In genomic region chr19:17337675-17338439, GRCh38 we compare ENCODE assay signal across 6 cellular contexts. TPM values are rescaled to one million over a fixed set of nuclear protein-coding genes. Genes with fewer than 3 reads are reported as not detected.
DNase-seq lines count a peak whose midpoint lies in the region; ATAC-seq lines count a peak whose summit lies in the region.

No MANE protein-coding gene starts in this region.

- no peak overlapping the region for H2BK12ac ChIP-seq in mesenchymal stem cell (ENCODE audit: low read length in 2 of 2)

- CTCF ChIA-PET in activated naive CD4-positive, alpha-beta T cell treated with anti-CD3 and anti-CD28 coated beads for 36 hours (lab: Charles Lee): no interaction called here

- peak overlapping the region in 1 of 2 experiments; percentile 63 for H3K14ac ChIP-seq in mesenchymal stem cell (ENCODE audit: low read length in 2 of 2)

- peak overlapping the region; percentile 95 for H3K4me3 Mint-ChIP-seq in activated T-cell treated with anti-CD3 and anti-CD28 coated beads, Interleukin-2, amount 50 U/mL, for 24 hours
- H3K4me3 Mint-ChIP-seq in activated naive CD4-positive, alpha-beta T cell treated with anti-CD3 and anti-CD28 coated beads for 36 hours: peak overlapping the region; percentile 88

- intact Hi-C loops in activated naive CD4-positive, alpha-beta T cell treated with anti-CD3 and anti-CD28 coated beads for 36 hours (cut with micrococcal nuclease): loop anchor here (1.0 to 10.0 kb wide), 9 partner anchors 29 to 417 kb away; partner anchors contain the start of genes BABAM1, DDA1, FCHO1 and HAUS8

- peak overlapping the region; percentile 83 for H3K9ac ChIP-seq in mesenchymal stem cell (ENCODE audit: low read length)

- H2BK120ac ChIP-seq in mesenchymal stem cell (ENCODE audit: low read depth, low read length): no peak overlapping the region

- ATAC-seq in GM19452 (IDR thresholded peaks at IDR 0.05; ENCODE audit: unreplicated experiment): no peak

- peaks cover 53% of the 10 kb centered on the region for H3K36me3 Mint-ChIP-seq in activated T-cell treated with anti-CD3 and anti-CD28 coated beads, Interleukin-2, amount 50 U/mL, for 24 hours (ENCODE audit: low read depth)
- peaks cover 9% of the 10 kb centered on the region for H3K36me3 Mint-ChIP-seq in activated naive CD4-positive, alpha-beta T cell treated with anti-CD3 and anti-CD28 coated beads for 36 hours (ENCODE audit: low read depth)

- H3K27ac Mint-ChIP-seq in activated T-cell treated with anti-CD3 and anti-CD28 coated beads, Interleukin-2, amount 50 U/mL, for 24 hours: peak overlapping the region; percentile 98
- peak overlapping the region; percentile 93 for H3K27ac Mint-ChIP-seq in activated naive CD4-positive, alpha-beta T cell treated with anti-CD3 and anti-CD28 coated beads for 36 hours

- H3K9me3 ChIP-seq in mesenchymal stem cell (ENCODE audit: control insufficient read depth, low read length): no peaks in the 10 kb centered on the region

- H3K4me3 ChIP-seq in mesenchymal stem cell (ENCODE audit: insufficient read depth in 1 of 2, low read depth in 1 of 2, low read length in 2 of 2): peak overlapping the region; percentile 67 to 98

- H3K27me3 ChIP-seq in mesenchymal stem cell (ENCODE audit: control insufficient read depth in 1 of 2, insufficient read depth in 1 of 2, low read length in 2 of 2): no peaks in the 10 kb centered on the region

- peak overlapping the region; percentile 69 for H3K4me2 ChIP-seq in mesenchymal stem cell (ENCODE audit: low read length, poor library complexity, severe bottlenecking)

- 16% methylated on average over 51 of the region's 52 CpGs for WGBS in mesenchymal stem cell

- no peak overlapping the region for H3K23ac ChIP-seq in mesenchymal stem cell (ENCODE audit: low read length in 2 of 2)

- peak overlapping the region; percentile 1 to 5 for H3K18ac ChIP-seq in mesenchymal stem cell (ENCODE audit: low read depth in 1 of 2, low read length in 2 of 2)

- H3K27me3 Mint-ChIP-seq in activated T-cell treated with anti-CD3 and anti-CD28 coated beads, Interleukin-2, amount 50 U/mL, for 24 hours: no peaks in the 10 kb centered on the region
- no peaks in the 10 kb centered on the region for H3K27me3 Mint-ChIP-seq in activated naive CD4-positive, alpha-beta T cell treated with anti-CD3 and anti-CD28 coated beads for 36 hours (ENCODE audit: low read depth)

- H3K4ac ChIP-seq in mesenchymal stem cell (ENCODE audit: low read depth in 1 of 2, low read length in 2 of 2): peak overlapping the region; percentile 35 to 41

- no peaks in the 10 kb centered on the region for H3K9me3 Mint-ChIP-seq in activated T-cell treated with anti-CD3 and anti-CD28 coated beads, Interleukin-2, amount 50 U/mL, for 24 hours
- no peaks in the 10 kb centered on the region for H3K9me3 Mint-ChIP-seq in activated naive CD4-positive, alpha-beta T cell treated with anti-CD3 and anti-CD28 coated beads for 36 hours

- H3K4me1 ChIP-seq in mesenchymal stem cell (ENCODE audit: control insufficient read depth, insufficient read depth, low read depth, low read length): peaks cover 34% of the 10 kb centered on the region

- H3K4me1 Mint-ChIP-seq in activated T-cell treated with anti-CD3 and anti-CD28 coated beads, Interleukin-2, amount 50 U/mL, for 24 hours (ENCODE audit: low read depth): peaks cover 43% of the 10 kb centered on the region
- peaks cover 28% of the 10 kb centered on the region for H3K4me1 Mint-ChIP-seq in activated naive CD4-positive, alpha-beta T cell treated with anti-CD3 and anti-CD28 coated beads for 36 hours (ENCODE audit: low read depth)

- no peak for DNase-seq in activated T-cell treated with anti-CD3 and anti-CD28 coated beads, Interleukin-2, amount 50 U/mL, for 24 hours
- DNase-seq in activated T-cell treated with anti-CD3 and anti-CD28 coated beads for 4 hours (no peak), mesenchymal stem cell (no peak), NCI-H2029 (lab: John Stamatoyannopoulos, UW) (no peak)
- peak; percentile 39 for DNase-seq in activated naive CD4-positive, alpha-beta T cell treated with anti-CD3 and anti-CD28 coated beads for 36 hours

- H2BK15ac ChIP-seq in mesenchymal stem cell (ENCODE audit: low read depth, poor library complexity, severe bottlenecking): no peak overlapping the region

- H2AK5ac ChIP-seq in mesenchymal stem cell (ENCODE audit: low read length, severe bottlenecking): no peak overlapping the region

- peaks cover 19% of the 10 kb centered on the region for H3K79me1 ChIP-seq in mesenchymal stem cell (replicated peaks; ENCODE audit: low read length, poor library complexity, severe bottlenecking)

- no peak overlapping the region for H2AFZ ChIP-seq in mesenchymal stem cell (ENCODE audit: low read depth, low read length)

- H2BK5ac ChIP-seq in mesenchymal stem cell (ENCODE audit: low read depth, low read length, poor library complexity, severe bottlenecking): no peak overlapping the region

- no peak overlapping the region for H3K27ac ChIP-seq in mesenchymal stem cell (ENCODE audit: low read length, poor library complexity, severe bottlenecking)

- peak overlapping the region; percentile 81 for H4K91ac ChIP-seq in mesenchymal stem cell (ENCODE audit: low read length)

- H3K36me3 ChIP-seq in mesenchymal stem cell (ENCODE audit: control insufficient read depth in 1 of 2, insufficient read depth in 2 of 2, low read depth in 1 of 2, low read length in 2 of 2): peaks cover 11 to 36% of the 10 kb centered on the region in 2 experiments

- peak overlapping the region; percentile 90 for H4K8ac ChIP-seq in mesenchymal stem cell (ENCODE audit: low read length)

RNA-seq across cellular contexts. Expression of gene GTPBP3, which starts 0.5 kb away (rescaled TPM):
- total RNA-seq in activated naive CD4-positive, alpha-beta T cell treated with anti-CD3 and anti-CD28 coated beads for 36 hours: 10 to 100 TPM; 36.8 to 45.7 TPM
- 8.4 TPM for polyA plus RNA-seq in mesenchymal stem cell (2013, experiment 1 of 2)
- 8.6 TPM for polyA plus RNA-seq in mesenchymal stem cell (2013, experiment 2 of 2)

RNA-seq across cellular contexts. Expression of gene ANO8, which starts 3.2 kb away (rescaled TPM):
- total RNA-seq in activated naive CD4-positive, alpha-beta T cell treated with anti-CD3 and anti-CD28 coated beads for 36 hours: 1 to 10 TPM; 3.4 to 3.8 TPM
- 5.5 TPM for polyA plus RNA-seq in mesenchymal stem cell (2013, experiment 1 of 2)
- 5.3 TPM for polyA plus RNA-seq in mesenchymal stem cell (2013, experiment 2 of 2)

RNA-seq across cellular contexts. Expression of gene DDA1, which starts 28.5 kb away (rescaled TPM):
- total RNA-seq in activated naive CD4-positive, alpha-beta T cell treated with anti-CD3 and anti-CD28 coated beads for 36 hours: 10 to 100 TPM; 26.2 to 28.6 TPM
- polyA plus RNA-seq in mesenchymal stem cell (2013, experiment 1 of 2): 151 TPM
- 152 TPM for polyA plus RNA-seq in mesenchymal stem cell (2013, experiment 2 of 2)

RNA-seq across cellular contexts. Expression of gene MRPL34, which starts 32.2 kb away (rescaled TPM):
- 10 to 100 TPM; 84.2 to 92.2 TPM for total RNA-seq in activated naive CD4-positive, alpha-beta T cell treated with anti-CD3 and anti-CD28 coated beads for 36 hours
- polyA plus RNA-seq in mesenchymal stem cell (2013, experiment 1 of 2): 81.3 TPM
- 83.5 TPM for polyA plus RNA-seq in mesenchymal stem cell (2013, experiment 2 of 2)

RNA-seq across cellular contexts. Expression of gene ABHD8, which starts 34.6 kb away (rescaled TPM):
- total RNA-seq in activated naive CD4-positive, alpha-beta T cell treated with anti-CD3 and anti-CD28 coated beads for 36 hours: 1 to 10 TPM; 4.1 to 4.4 TPM
- 5.3 TPM for polyA plus RNA-seq in mesenchymal stem cell (2013, experiment 1 of 2)
- polyA plus RNA-seq in mesenchymal stem cell (2013, experiment 2 of 2): 5.1 TPM
